ENCODE assay signal across 15 cellular contexts in genomic region chr3:136207741-136208140, GRCh38. TPM values are rescaled to one million over a fixed set of nuclear protein-coding genes. Genes with fewer than 3 reads are reported as not detected.
DNase-seq lines count a peak whose midpoint lies in the region; ATAC-seq, FAIRE-seq and TF ChIP-seq lines count a peak whose summit lies in the region.
"Had no signal": no experiment of that assay in that cellular context is flagged by ENCODE, and none has a peak within 500 bp of the region (broad histone marks: within the 10 kb centered on the region; RNA-seq: fewer than 3 reads in every experiment).

No MANE protein-coding gene starts in this region.

- DNase-seq in HTR-8/SVneo (ENCODE audit: insufficient read length, low spot score) (no peak), SK-N-MC (ENCODE audit: low read depth, low spot score) (no peak), mesothelial cell of epicardium (ENCODE audit: low spot score in 2 of 2, unreplicated experiment in 2 of 2) (no peak), Caco-2 (no peak)
- no peak for DNase-seq in activated effector memory CD4-positive, alpha-beta T cell treated with Interleukin-2 at 50 U/mL for 16 hours
- DNase-seq: Calu3, DMS 273 treated with DMSO at 0.1 percent for 48 hours, H9 had no signal

- TF ChIP-seq CTCF in mesothelial cell of epicardium (IDR thresholded peaks at IDR 0.05; ENCODE audit: unreplicated experiment) (no peak), Caco-2 (IDR thresholded peaks at IDR 0.05; ENCODE audit: insufficient read depth in 1 of 2, low read depth in 1 of 2, low read length in 1 of 2, severe bottlenecking in 1 of 2, unreplicated experiment in 1 of 2) (no peak)

- POLR2A ChIA-PET in Caco-2 (lab: Charles Lee) = no interaction called here

- ATAC-seq in GM21529 (IDR thresholded peaks at IDR 0.05; ENCODE audit: unreplicated experiment) = no peak
- ATAC-seq: A549, GM23338, HepG2 had no signal

- H3K27ac ChIP-seq in SK-N-MC = no peak overlapping the region; the same call in 1 of the 2 replicates
- H3K27ac ChIP-seq: A549, BLaER1 had no signal

- H3K36me3 ChIP-seq in SK-N-MC (ENCODE audit: insufficient read depth, low read length) (no peaks in the 10 kb centered on the region), Caco-2 (ENCODE audit: control insufficient read depth, insufficient read depth, low read length) (no peaks in the 10 kb centered on the region)
- H3K36me3 ChIP-seq: BLaER1 had no signal

- no peaks in the 10 kb centered on the region for H3K4me1 ChIP-seq in Caco-2
- H3K4me1 ChIP-seq: BLaER1 had no signal

- H3K27ac Mint-ChIP-seq in mesothelial cell of epicardium = peak overlapping the region; percentile 73
- no peak overlapping the region for H3K27ac Mint-ChIP-seq in Caco-2 (ENCODE audit: unreplicated experiment)
- H3K27ac Mint-ChIP-seq: GM23338, H9 had no signal

- no peak overlapping the region for H3K4me3 Mint-ChIP-seq in mesothelial cell of epicardium
- no peak overlapping the region for H3K4me3 Mint-ChIP-seq in Caco-2 (ENCODE audit: unreplicated experiment)
- H3K4me3 Mint-ChIP-seq: GM23338, H9 had no signal

- H3K36me3 Mint-ChIP-seq in mesothelial cell of epicardium = no peaks in the 10 kb centered on the region
- H3K36me3 Mint-ChIP-seq in Caco-2 (ENCODE audit: insufficient read depth, unreplicated experiment) = no peaks in the 10 kb centered on the region

- no peak overlapping the region for H3K9ac ChIP-seq in SK-N-MC (ENCODE audit: insufficient read length)
- H3K9ac ChIP-seq: BLaER1 had no signal

- peaks cover 15% of the 10 kb centered on the region for H3K4me1 Mint-ChIP-seq in mesothelial cell of epicardium
- no peaks in the 10 kb centered on the region for H3K4me1 Mint-ChIP-seq in Caco-2 (ENCODE audit: low read depth, unreplicated experiment)
- H3K4me1 Mint-ChIP-seq: GM23338, H9 had no signal

- H3K9me3 Mint-ChIP-seq in mesothelial cell of epicardium (no peaks in the 10 kb centered on the region), Caco-2 (ENCODE audit: unreplicated experiment) (no peaks in the 10 kb centered on the region)
- H3K9me3 Mint-ChIP-seq: GM23338, H9 had no signal

- no peaks in the 10 kb centered on the region for H3K27me3 ChIP-seq in Caco-2 (replicated peaks; ENCODE audit: control insufficient read depth, insufficient read depth, low read length)
- H3K27me3 ChIP-seq: BLaER1 had no signal

- CTCF ChIA-PET in Caco-2 (lab: Charles Lee) = no interaction called here

- H3K27me3 Mint-ChIP-seq in mesothelial cell of epicardium (ENCODE audit: low read depth) (no peaks in the 10 kb centered on the region), Caco-2 (ENCODE audit: insufficient read depth, unreplicated experiment) (no peaks in the 10 kb centered on the region)

- peak overlapping the region; percentile 44 for H3K4me3 ChIP-seq in SK-N-MC
- no peak overlapping the region for H3K4me3 ChIP-seq in Caco-2 (ENCODE audit: low read depth, low read length)
- H3K4me3 ChIP-seq: A549, BLaER1, GM23338 had no signal

- FAIRE-seq in HTR-8/SVneo (lab: Jason Lieb, UNC) = peak; percentile 33
- FAIRE-seq: A549, G401.6, GM12891, HepG2 had no signal

- intact Hi-C loops in Caco-2 (cut with micrococcal nuclease; ENCODE audit: unreplicated experiment) = no loop called here

- H3K9me3 ChIP-seq in SK-N-MC (ENCODE audit: low read depth, low read length) = no peaks in the 10 kb centered on the region
- H3K9me3 ChIP-seq in Caco-2 = no peaks in the 10 kb centered on the region
- H3K9me3 ChIP-seq: A549, BLaER1 had no signal

- no TSS peak for BruUV-seq in Caco-2 (replicated peaks; lab: Mats Ljungman, UMichigan)

RNA-seq across cellular contexts. Expression of gene MSL2, which starts 11.6 kb away (rescaled TPM):
- 43.2 to 44.5 TPM (median 43.5 TPM) in 3 replicates for total RNA-seq in mesothelial cell of epicardium
- 28.0 and 28.5 TPM in 2 replicates for total RNA-seq in Caco-2 (2022)

RNA-seq across cellular contexts. Expression of gene PCCB, which starts 42.4 kb away (rescaled TPM):
- total RNA-seq in mesothelial cell of epicardium = 29.2 to 31.2 TPM (median 31.1 TPM) in 3 replicates
- total RNA-seq in Caco-2 (2022) = 39.7 and 45.5 TPM in 2 replicates
